In genomic region chr3:188241072-188241471, GRCh38 we compare ENCODE assay signal across 16 cellular contexts.
A peak's percentile ranks its signal among the peaks of the same experiment; 100 is the strongest.
DNase-seq lines count a peak whose midpoint lies in the region; ATAC-seq, FAIRE-seq and TF ChIP-seq lines count a peak whose summit lies in the region.
"Had no signal": no experiment of that assay in that cellular context is flagged by ENCODE, and none has a peak within 500 bp of the region (broad histone marks: within the 10 kb centered on the region; RNA-seq: fewer than 3 reads in every experiment).

No MANE protein-coding gene starts in this region.

- H3K9me3 ChIP-seq in A549 (no peaks in the 10 kb centered on the region), SK-N-SH (no peaks in the 10 kb centered on the region), neural progenitor cell (ENCODE audit: low read depth) (no peaks in the 10 kb centered on the region)

- no peaks in the 10 kb centered on the region for H3K9me3 Mint-ChIP-seq in neural progenitor cell
- no peaks in the 10 kb centered on the region for H3K9me3 Mint-ChIP-seq in activated T-helper 2 cell treated with anti-CD3 and anti-CD28 coated beads, Interferon-gamma antibody, Interleukin-2, Interleukin-4, amounts not matched to agents 10 μg/mL and 5 μg/mL and 100 μg/mL, durations not matched to agents 14 hours and 24 hours and 36 hours
- H3K9me3 Mint-ChIP-seq: stimulated activated memory B cell treated with anti-CD40 and anti-IgM and Interleukin-4, amounts not matched to agents 10 μg/mL and 1 μg/mL and 100 μg/mL, for 72 hours had no signal

- no peaks in the 10 kb centered on the region for H3K9me2 ChIP-seq in SK-N-SH

- H3K4me2 ChIP-seq in A549 (peak overlapping the region; percentile 63), SK-N-SH (peak overlapping the region; percentile 10; the same call in 1 of the 2 replicates), neural progenitor cell (peak overlapping the region; percentile 15)

- H3K4me1 ChIP-seq in A549 (peaks cover 81% of the 10 kb centered on the region), SK-N-SH (ENCODE audit: control insufficient read depth in 1 of 2, insufficient read depth in 2 of 2, low read depth in 1 of 2, low read length in 1 of 2) (peaks cover 0 to 38% of the 10 kb centered on the region in 2 experiments; a peak in 3 of 4 replicates), neural progenitor cell (peaks cover 6% of the 10 kb centered on the region)

- H2AFZ ChIP-seq in SK-N-SH (ENCODE audit: low read depth) (no peak overlapping the region), neural progenitor cell (replicated peaks) (no peak overlapping the region)

- CTCF ChIA-PET in A549 (lab: Yijun Ruan, JAX) (interaction anchor here (1.0 to 1.3 kb wide), 2 partner anchors 65 to 501 kb away, joined by 3 to 7 read pairs; no protein-coding TSS in a partner anchor), SK-N-SH (lab: Yijun Ruan, JAX) (no interaction called here)

- H3K27me3 ChIP-seq in SK-N-SH (ENCODE audit: insufficient read depth) (no peaks in the 10 kb centered on the region), neural progenitor cell (no peaks in the 10 kb centered on the region)

- no peak for TF ChIP-seq POLR2A in A549 (IDR thresholded peaks at IDR 0.05; ENCODE audit: low read length)

- peaks cover 26% of the 10 kb centered on the region for H3K4me1 Mint-ChIP-seq in neural progenitor cell
- H3K4me1 Mint-ChIP-seq in activated T-helper 2 cell treated with anti-CD3 and anti-CD28 coated beads, Interferon-gamma antibody, Interleukin-2, Interleukin-4, amounts not matched to agents 10 μg/mL and 5 μg/mL and 100 μg/mL, durations not matched to agents 14 hours and 24 hours and 36 hours (ENCODE audit: low read depth) = peaks cover 30% of the 10 kb centered on the region

- intact Hi-C loops in activated T-helper 2 cell treated with anti-CD3 and anti-CD28 coated beads, Interferon-gamma antibody, Interleukin-2, Interleukin-4, amounts not matched to agents 10 μg/mL and 5 μg/mL and 100 μg/mL, durations not matched to agents 14 hours and 24 hours and 36 hours (cut with micrococcal nuclease) = no loop called here

- H3F3A ChIP-seq in SK-N-SH (replicated peaks; ENCODE audit: insufficient read depth) (peaks cover 41% of the 10 kb centered on the region), neural progenitor cell (ENCODE audit: low read depth) (no peaks in the 10 kb centered on the region)

- no peaks in the 10 kb centered on the region for H3K36me3 Mint-ChIP-seq in neural progenitor cell
- peaks cover 31% of the 10 kb centered on the region for H3K36me3 Mint-ChIP-seq in activated T-helper 2 cell treated with anti-CD3 and anti-CD28 coated beads, Interferon-gamma antibody, Interleukin-2, Interleukin-4, amounts not matched to agents 10 μg/mL and 5 μg/mL and 100 μg/mL, durations not matched to agents 14 hours and 24 hours and 36 hours (ENCODE audit: low read depth)

- ATAC-seq in A549 = peak; percentile 74 to 78; a peak in 5 of 6 replicates
- ATAC-seq: stimulated activated memory B cell treated with anti-CD40 and anti-IgM and Interleukin-4, amounts not matched to agents 10 μg/mL and 1 μg/mL and 100 μg/mL, for 72 hours had no signal

- no peak overlapping the region for H3K4me3 Mint-ChIP-seq in neural progenitor cell
- H3K4me3 Mint-ChIP-seq in activated T-helper 2 cell treated with anti-CD3 and anti-CD28 coated beads, Interferon-gamma antibody, Interleukin-2, Interleukin-4, amounts not matched to agents 10 μg/mL and 5 μg/mL and 100 μg/mL, durations not matched to agents 14 hours and 24 hours and 36 hours (ENCODE audit: low read depth) = no peak overlapping the region
- H3K4me3 Mint-ChIP-seq: activated CD4-positive, alpha-beta T cell treated with anti-CD3 and anti-CD28 coated beads, Interleukin-2, amount 10 ng/mL, durations not matched to agents 24 days and 14 days; stimulated activated memory B cell treated with anti-CD40 and anti-IgM and Interleukin-4, amounts not matched to agents 10 μg/mL and 1 μg/mL and 100 μg/mL, for 72 hours had no signal

- POLR2A ChIA-PET in A549 (lab: Yijun Ruan, JAX) = no interaction called here
- POLR2A ChIA-PET in SK-N-SH (lab: Yijun Ruan, JAX) = no interaction called here

- no peaks in the 10 kb centered on the region for H3K27me3 Mint-ChIP-seq in neural progenitor cell (ENCODE audit: insufficient read depth, low read depth)
- no peaks in the 10 kb centered on the region for H3K27me3 Mint-ChIP-seq in activated T-helper 2 cell treated with anti-CD3 and anti-CD28 coated beads, Interferon-gamma antibody, Interleukin-2, Interleukin-4, amounts not matched to agents 10 μg/mL and 5 μg/mL and 100 μg/mL, durations not matched to agents 14 hours and 24 hours and 36 hours (ENCODE audit: low read depth)
- H3K27me3 Mint-ChIP-seq: activated CD4-positive, alpha-beta T cell treated with anti-CD3 and anti-CD28 coated beads, Interleukin-2, amount 10 ng/mL, durations not matched to agents 24 days and 14 days; stimulated activated memory B cell treated with anti-CD40 and anti-IgM and Interleukin-4, amounts not matched to agents 10 μg/mL and 1 μg/mL and 100 μg/mL, for 72 hours had no signal

- no peak for FAIRE-seq in A549 (lab: Jason Lieb, UNC)
- FAIRE-seq: A204.1, GM18507 had no signal

- TF ChIP-seq CTCF in A549 (IDR thresholded peaks at IDR 0.05) = no peak
- TF ChIP-seq CTCF in SK-N-SH (IDR thresholded peaks at IDR 0.05) = no peak
- TF ChIP-seq CTCF in neural progenitor cell (IDR thresholded peaks at IDR 0.05) = no peak
- no peak for TF ChIP-seq CTCF in GM10266 (IDR thresholded peaks at IDR 0.05; ENCODE audit: control insufficient read depth, insufficient read depth, low read depth, missing control alignments)

- H3K27ac ChIP-seq in A549 (peak overlapping the region; percentile 64 to 79; a peak in 5 of 6 replicates), SK-N-SH (ENCODE audit: low read depth in 2 of 2, low read length in 1 of 2) (peak overlapping the region in 1 of 2 experiments; percentile 85; a peak in 2 of 4 replicates), neural progenitor cell (no peak overlapping the region)
- H3K27ac ChIP-seq: HL-60 had no signal

- TF ChIP-seq RAD21 in A549 (conservative IDR thresholded peaks at IDR 0.05 in 1 of 2, IDR thresholded peaks at IDR 0.05 in 1 of 2) = no peak
- no peak for TF ChIP-seq RAD21 in SK-N-SH (IDR thresholded peaks at IDR 0.05; ENCODE audit: low read length)

- H3K9ac ChIP-seq in SK-N-SH = peak overlapping the region; percentile 7; the same call in 1 of the 2 replicates
- H3K9ac ChIP-seq in neural progenitor cell = no peak overlapping the region

- peaks cover 3% of the 10 kb centered on the region; the same call in 1 of the 2 replicates for H4K20me1 ChIP-seq in SK-N-SH (ENCODE audit: insufficient read depth)
- H4K20me1 ChIP-seq in neural progenitor cell (ENCODE audit: low read depth) = peaks cover 12% of the 10 kb centered on the region

- TF ChIP-seq EP300 in A549 (IDR thresholded peaks at IDR 0.05) = no peak
- no peak for TF ChIP-seq EP300 in SK-N-SH (IDR thresholded peaks at IDR 0.05; ENCODE audit: borderline replicate concordance in 1 of 2, low read depth in 1 of 2, low read length in 1 of 2)

- H3K4me3 ChIP-seq in A549 (no peak overlapping the region), SK-N-SH (ENCODE audit: low read depth in 2 of 2, low read length in 1 of 2) (no peak overlapping the region), neural progenitor cell (no peak overlapping the region)

- H3K79me2 ChIP-seq in SK-N-SH (ENCODE audit: insufficient read depth) (peaks cover 83% of the 10 kb centered on the region), neural progenitor cell (ENCODE audit: low read depth) (no peaks in the 10 kb centered on the region)

- DNase-seq in A549 (ENCODE audit: low read depth in 1 of 2, low spot score in 1 of 2) = peak in 1 of 2 experiments; percentile 55
- no peak for DNase-seq in SK-N-SH
- peak; percentile 52 for DNase-seq in globus pallidus (ENCODE audit: low spot score)
- DNase-seq in neural progenitor cell (ENCODE audit: low spot score) = no peak
- DNase-seq in activated T-helper 2 cell treated with anti-CD3 and anti-CD28 coated beads, Interferon-gamma antibody, Interleukin-2, Interleukin-4, amounts not matched to agents 10 μg/mL and 5 μg/mL and 100 μg/mL, durations not matched to agents 14 hours and 24 hours and 36 hours (ENCODE audit: low spot score) = no peak
- no peak for DNase-seq in T1000 (lab: John Stamatoyannopoulos, UW)
- DNase-seq in HuH-7.5 (ENCODE audit: low spot score) = no peak
- no peak for DNase-seq in GM10266 (ENCODE audit: extremely low spot score)
- DNase-seq: activated CD4-positive, alpha-beta T cell treated with anti-CD3 and anti-CD28 coated beads, Interleukin-2, amount 10 ng/mL, durations not matched to agents 24 days and 14 days; dermis blood vessel endothelial cell; NCI-H1048; NCI-H748 treated with DMSO at 0.1 percent for 48 hours had no signal

- no peak overlapping the region for H3K27ac Mint-ChIP-seq in neural progenitor cell
- H3K27ac Mint-ChIP-seq in activated T-helper 2 cell treated with anti-CD3 and anti-CD28 coated beads, Interferon-gamma antibody, Interleukin-2, Interleukin-4, amounts not matched to agents 10 μg/mL and 5 μg/mL and 100 μg/mL, durations not matched to agents 14 hours and 24 hours and 36 hours = no peak overlapping the region
- H3K27ac Mint-ChIP-seq: activated CD4-positive, alpha-beta T cell treated with anti-CD3 and anti-CD28 coated beads, Interleukin-2, amount 10 ng/mL, durations not matched to agents 24 days and 14 days; stimulated activated memory B cell treated with anti-CD40 and anti-IgM and Interleukin-4, amounts not matched to agents 10 μg/mL and 1 μg/mL and 100 μg/mL, for 72 hours had no signal

- H3K36me3 ChIP-seq in SK-N-SH (replicated peaks in 1 of 2; ENCODE audit: control insufficient read depth in 1 of 2, insufficient read depth in 2 of 2, low read length in 1 of 2) (peaks cover 5 to 19% of the 10 kb centered on the region in 2 experiments), neural progenitor cell (no peaks in the 10 kb centered on the region)

- WGBS in A549 (ENCODE audit: missing lambda C conversion rate) = 12% methylated on average over 7 of the region's 7 CpGs
- WGBS in SK-N-SH (ENCODE audit: low lambda C conversion rate) = 36% methylated on average over 7 of the region's 7 CpGs

TF ChIP-seq in A549, 52 proteins besides CTCF, POLR2A, EP300 and RAD21 (continues in another document):
- TF ChIP-seq RCOR1 (IDR thresholded peaks at IDR 0.05; ENCODE audit: low read depth, low read length) = no peak

TF ChIP-seq in SK-N-SH, 30 proteins besides CTCF, POLR2A, EP300 and RAD21 (continues in another document):
- TF ChIP-seq CHD2 (IDR thresholded peaks at IDR 0.05; ENCODE audit: low read length, partially characterized antibody) = no peak
- no peak for TF ChIP-seq TCF12 (IDR thresholded peaks at IDR 0.05)

Comparison
In these comparisons a context has a peak if more than half of its experiments do, and no peak if none do; other contexts are left out.
1. H3K4me2 ChIP-seq: peak in every context shown above with its lines; median percentile 63 in A549; 15 in neural progenitor cell; 10 in SK-N-SH.
2. Of the 12 proteins assayed by ChIP-seq in both A549 and SK-N-SH: peak only in A549: MAX; only in SK-N-SH: none; in both: REST; in neither: 10.